8 cellular contexts compared by ENCODE assay signal in genomic region chr3:52317601-52318000, GRCh38. TPM values are rescaled to one million over a fixed set of nuclear protein-coding genes. Genes with fewer than 3 reads are reported as not detected.
A peak's percentile ranks its signal among the peaks of the same experiment; 100 is the strongest.
DNase-seq lines count a peak whose midpoint lies in the region; ATAC-seq and TF ChIP-seq lines count a peak whose summit lies in the region.

No MANE protein-coding gene starts in this region.

- H3K36me3 Mint-ChIP-seq in HFFc6 (ENCODE audit: low read depth): no peaks in the 10 kb centered on the region

- H3K9me3 Mint-ChIP-seq in HFFc6: no peaks in the 10 kb centered on the region

- no peaks in the 10 kb centered on the region for H3K36me3 ChIP-seq in lower lobe of right lung

- no peak overlapping the region for H3K27ac ChIP-seq in coronary artery
- peak overlapping the region; percentile 58 for H3K27ac ChIP-seq in lower lobe of right lung

- peak overlapping the region; percentile 66 for H3K4me3 ChIP-seq in coronary artery
- H3K4me3 ChIP-seq in lower lobe of right lung: peak overlapping the region; percentile 54

- intact Hi-C loops in lower lobe of right lung (cut with DNase I): no loop called here

- DNase-seq in HFFc6: no peak
- peak; percentile 55 to 63 for DNase-seq in activated CD4-positive, alpha-beta T cell treated with anti-CD3 and anti-CD28 coated beads for 24 hours (ENCODE audit: low read depth in 2 of 2)
- no peak for DNase-seq in coronary artery (ENCODE audit: low spot score)
- DNase-seq in lower lobe of right lung: peak; percentile 84
- DNase-seq in stimulated activated CD8-positive, alpha-beta memory T cell treated with anti-CD3 and anti-CD28 coated beads, Interleukin-15, amount 100 ng/mL, for 1 hour (ENCODE audit: low read depth): peak; percentile 45

- ATAC-seq in lower lobe of right lung: peak; percentile 90 to 95
- ATAC-seq in GM19351 (IDR thresholded peaks at IDR 0.05; ENCODE audit: unreplicated experiment): no peak
- ATAC-seq in HG03469 (IDR thresholded peaks at IDR 0.05; ENCODE audit: unreplicated experiment): no peak
- no peak for ATAC-seq in HG03432 (IDR thresholded peaks at IDR 0.05; ENCODE audit: unreplicated experiment)

- H3K27me3 Mint-ChIP-seq in HFFc6 (ENCODE audit: insufficient read depth): peaks cover 3% of the 10 kb centered on the region

- no peaks in the 10 kb centered on the region for H3K9me3 ChIP-seq in lower lobe of right lung

- peak overlapping the region; percentile 15; the same call in 1 of the 2 replicates for H3K4me3 Mint-ChIP-seq in HFFc6

- peaks cover 36% of the 10 kb centered on the region for H3K4me1 ChIP-seq in lower lobe of right lung

- no peaks in the 10 kb centered on the region for H3K27me3 ChIP-seq in lower lobe of right lung (ENCODE audit: low read depth)

- H3K4me1 Mint-ChIP-seq in HFFc6 (ENCODE audit: low read depth): peaks cover 19% of the 10 kb centered on the region

- H3K27ac Mint-ChIP-seq in HFFc6: no peak overlapping the region

- TF ChIP-seq CTCF in HFFc6 (IDR thresholded peaks at IDR 0.05): no peak
- no peak for TF ChIP-seq CTCF in coronary artery (IDR thresholded peaks at IDR 0.05)
- no peak for TF ChIP-seq CTCF in lower lobe of right lung (IDR thresholded peaks at IDR 0.05)

RNA-seq across cellular contexts. Expression of gene DNAH1, which starts 1.5 kb away (rescaled TPM):
- total RNA-seq in HFFc6 (2021; fragmentation: NEBNext Ultra II Directional; extraction: Animal tissue kit (Norgen Biotek cat#: 25700)): 1 to 10 TPM; 1.4 to 2.1 (median 1.8) TPM
- 16.4 TPM for total RNA-seq in lower lobe of right lung

RNA-seq across cellular contexts. Expression of gene GLYCTK, which starts 30.0 kb away (rescaled TPM):
- 1 to 10 TPM; 7.0 to 9.9 (median 8.7) TPM for total RNA-seq in HFFc6 (2021; fragmentation: NEBNext Ultra II Directional; extraction: Animal tissue kit (Norgen Biotek cat#: 25700))
- total RNA-seq in lower lobe of right lung: 9.5 TPM

RNA-seq across cellular contexts. Expression of gene WDR82, which starts 39.2 kb away (rescaled TPM):
- 10 to 100 TPM; 55.2 to 62.0 (median 58.6) TPM for total RNA-seq in HFFc6 (2021; fragmentation: NEBNext Ultra II Directional; extraction: Animal tissue kit (Norgen Biotek cat#: 25700))
- total RNA-seq in lower lobe of right lung: 60.2 TPM

Comparison
In these comparisons a context has a peak if more than half of its experiments do, and no peak if none do; other contexts are left out.
1. DNase-seq: peak in activated CD4-positive, alpha-beta T cell treated with anti-CD3 and anti-CD28 coated beads for 24 hours (2 of 2), lower lobe of right lung (single experiment) and stimulated activated CD8-positive, alpha-beta memory T cell treated with anti-CD3 and anti-CD28 coated beads, Interleukin-15, amount 100 ng/mL, for 1 hour (single experiment); none in HFFc6 (single experiment) and coronary artery (single experiment).
2. ATAC-seq: peak in lower lobe of right lung (2 of 2); none in GM19351 (single experiment), HG03469 (single experiment) and HG03432 (single experiment).